Comparison of ENCODE assay signal across 9 cellular contexts in the genomic region with DNA sequence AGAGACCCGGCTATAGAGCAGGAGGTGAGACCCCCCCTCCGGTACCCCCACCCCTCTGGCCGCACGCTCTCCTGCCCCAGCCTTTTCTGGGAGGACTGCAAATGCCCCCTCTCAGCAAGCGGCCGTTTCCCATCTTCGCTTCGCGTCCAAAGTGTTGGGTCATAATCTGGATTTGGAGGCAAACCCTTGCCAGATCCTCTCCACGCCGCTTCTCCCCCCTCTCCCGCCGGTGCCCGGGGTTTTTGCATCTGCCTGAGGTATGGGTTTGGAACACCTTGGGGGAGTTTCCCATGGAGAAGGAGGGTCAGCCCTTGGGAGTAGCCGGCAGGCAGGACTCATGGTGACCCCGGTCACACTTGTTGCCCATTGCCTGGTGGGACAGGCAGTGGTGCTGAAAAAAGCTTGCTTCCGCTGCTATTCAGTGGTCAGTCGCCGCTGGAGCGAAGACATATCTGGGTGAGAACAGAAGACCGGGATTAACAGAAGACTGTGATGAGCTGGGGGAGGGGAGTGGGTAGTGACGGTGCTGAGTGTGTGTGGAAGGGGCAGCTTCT. TPM values are rescaled to one million over a fixed set of nuclear protein-coding genes. Genes with fewer than 3 reads are reported as not detected.
DNase-seq lines count a peak whose midpoint lies in the region; ATAC-seq and TF ChIP-seq lines count a peak whose summit lies in the region.
"Had no signal": no experiment of that assay in that cellular context is flagged by ENCODE, and none has a peak within 500 bp of the region (broad histone marks: within the 10 kb centered on the region; RNA-seq: fewer than 3 reads in every experiment).

No MANE protein-coding gene starts in this region.

- H3K4me1 Mint-ChIP-seq in chondrocyte (ENCODE audit: low read depth), result peaks cover 15% of the 10 kb centered on the region

- TF ChIP-seq CTCF in AG04450 (IDR thresholded peaks at IDR 0.05; ENCODE audit: low read depth, low read length) (no peak), chondrocyte (IDR thresholded peaks at IDR 0.05) (no peak)

- H3K9me3 ChIP-seq in AG04450 (ENCODE audit: control insufficient read depth, insufficient read depth, low read length), result no peaks in the 10 kb centered on the region; the same call in 1 of the 2 replicates
- H3K9me3 ChIP-seq in muscle layer of duodenum (ENCODE audit: control insufficient read depth in 1 of 2, low read length in 2 of 2), result no peaks in the 10 kb centered on the region

- peak overlapping the region; percentile 72 for H3K4me3 Mint-ChIP-seq in chondrocyte (ENCODE audit: unreplicated experiment)

- H3K4me1 ChIP-seq in muscle layer of duodenum (ENCODE audit: control insufficient read depth in 1 of 2, insufficient read depth in 2 of 2, low read length in 2 of 2), result peaks cover 0 to 10% of the 10 kb centered on the region in 2 donors

- H3K27ac Mint-ChIP-seq in chondrocyte (ENCODE audit: unreplicated experiment), result no peak overlapping the region

- H3K4me3 ChIP-seq in AG04450 (ENCODE audit: low read depth, low read length) (peak overlapping the region; percentile 78), muscle layer of duodenum (ENCODE audit: low read depth in 1 of 2, low read length in 2 of 2) (peak overlapping the region; percentile 27 to 59)

- DNase-seq in AG04450 (ENCODE audit: low read depth, low spot score) (no peak), HuH-7 (ENCODE audit: low spot score) (peak; percentile 10), chondrocyte (ENCODE audit: low spot score) (no peak), amniotic stem cell (lab: John Stamatoyannopoulos, UW) (no peak), SW480 (ENCODE audit: low spot score) (no peak), DMS153 (lab: John Stamatoyannopoulos, UW) (no peak)
- DNase-seq: KBM-7 had no signal

- peaks cover 72% of the 10 kb centered on the region for H3K27me3 Mint-ChIP-seq in chondrocyte (ENCODE audit: low read depth)

- H3K27me3 ChIP-seq in AG04450 (ENCODE audit: control insufficient read depth, insufficient read depth, low read length) (no peaks in the 10 kb centered on the region), muscle layer of duodenum (ENCODE audit: low read depth, low read length) (peaks cover 18% of the 10 kb centered on the region)

- H3K27ac ChIP-seq in AG04450 (ENCODE audit: low read depth, low read length) (peak overlapping the region; percentile 31), muscle layer of duodenum (ENCODE audit: low read length) (no peak overlapping the region)

- no peaks in the 10 kb centered on the region for H3K9me3 Mint-ChIP-seq in chondrocyte (ENCODE audit: low read depth)

- CTCF ChIA-PET in AG04450 (lab: Charles Lee), result interaction anchor here (0.6 to 2.4 kb wide), 6 partner anchors 192 to 444 kb away, joined by 3 to 14 read pairs (median 4); no protein-coding TSS in a partner anchor

- no peaks in the 10 kb centered on the region for H3K36me3 ChIP-seq in muscle layer of duodenum (ENCODE audit: control insufficient read depth in 1 of 2, insufficient read depth in 2 of 2, low read length in 2 of 2)

- POLR2A ChIA-PET in AG04450 (lab: Yijun Ruan, JAX), result no interaction called here

- H3K36me3 Mint-ChIP-seq in chondrocyte (ENCODE audit: low read depth), result no peaks in the 10 kb centered on the region

- ATAC-seq in HG03439 (IDR thresholded peaks at IDR 0.05; ENCODE audit: unreplicated experiment), result no peak

RNA-seq across cellular contexts. Expression of a gene that starts 0.9 kb away (rescaled TPM):
- 19.7 and 22.8 TPM in 2 replicates for polyA plus RNA-seq in AG04450 (2011; rRNA removed)
- 15.2 and 15.5 TPM in 2 replicates for polyA minus RNA-seq in AG04450 (2011; rRNA and poly(A)+ RNA removed)
- not detected in 3 replicates for total RNA-seq in chondrocyte
